Comparison of ENCODE assay signal across 25 cellular contexts in the genomic region with DNA sequence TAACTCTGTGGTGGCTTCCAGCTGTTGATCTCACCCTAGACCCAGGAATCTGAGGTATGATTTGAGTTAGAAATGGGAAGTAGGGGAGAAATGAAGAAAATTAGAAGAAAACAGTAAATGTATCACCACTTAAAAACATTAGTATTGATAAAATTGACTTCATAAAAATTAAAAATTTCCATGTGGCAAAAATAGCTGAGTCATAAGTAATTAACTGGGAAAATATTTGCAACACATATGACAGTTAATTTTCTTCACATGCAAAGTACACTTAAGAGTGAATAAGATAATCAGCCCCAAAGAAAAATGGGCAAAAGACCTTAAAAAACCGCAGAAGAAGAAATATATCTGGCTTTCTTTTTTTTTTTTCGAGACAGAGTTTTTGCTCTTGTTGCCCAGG. TPM values are rescaled to one million over a fixed set of nuclear protein-coding genes. Genes with fewer than 3 reads are reported as not detected.
DNase-seq lines count a peak whose midpoint lies in the region; ATAC-seq, FAIRE-seq and TF ChIP-seq lines count a peak whose summit lies in the region.
"Had no signal": no experiment of that assay in that cellular context is flagged by ENCODE, and none has a peak within 500 bp of the region (broad histone marks: within the 10 kb centered on the region; RNA-seq: fewer than 3 reads in every experiment).

No MANE protein-coding gene starts in this region.

- no peaks in the 10 kb centered on the region for H3K9me3 Mint-ChIP-seq in natural killer cell
- H3K9me3 Mint-ChIP-seq in natural killer cell treated with Interleukin-12 subunit alpha and Interleukin-12 subunit beta and Interleukin-15 and Interleukin-18, amount 100 ng/mL, for 72 hours, result peaks cover 2% of the 10 kb centered on the region
- no peaks in the 10 kb centered on the region for H3K9me3 Mint-ChIP-seq in central memory CD8-positive, alpha-beta T cell
- H3K9me3 Mint-ChIP-seq: activated CD4-positive, alpha-beta memory T cell treated with anti-CD3 and anti-CD28 coated beads, Interleukin-2, amount 10 ng/mL, durations not matched to agents 7 days and 5 days had no signal

- H3K4me3 Mint-ChIP-seq in natural killer cell, result peak overlapping the region; percentile 47
- no peak overlapping the region for H3K4me3 Mint-ChIP-seq in natural killer cell treated with Interleukin-12 subunit alpha and Interleukin-12 subunit beta and Interleukin-15 and Interleukin-18, amount 100 ng/mL, for 72 hours
- no peak overlapping the region for H3K4me3 Mint-ChIP-seq in central memory CD8-positive, alpha-beta T cell
- H3K4me3 Mint-ChIP-seq: activated CD4-positive, alpha-beta memory T cell treated with anti-CD3 and anti-CD28 coated beads, Interleukin-2, amount 10 ng/mL, durations not matched to agents 7 days and 5 days had no signal

- TF ChIP-seq POLR2A in H54 (IDR thresholded peaks at IDR 0.05; ENCODE audit: low read depth, low read length), result no peak

- H3K27me3 Mint-ChIP-seq in natural killer cell (ENCODE audit: low read depth in 2 of 2), result no peaks in the 10 kb centered on the region
- no peaks in the 10 kb centered on the region for H3K27me3 Mint-ChIP-seq in natural killer cell treated with Interleukin-12 subunit alpha and Interleukin-12 subunit beta and Interleukin-15 and Interleukin-18, amount 100 ng/mL, for 72 hours
- no peaks in the 10 kb centered on the region for H3K27me3 Mint-ChIP-seq in central memory CD8-positive, alpha-beta T cell
- H3K27me3 Mint-ChIP-seq: B cell, naive B cell had no signal

- no peak overlapping the region for H3K9ac ChIP-seq in parathyroid adenoma

- no peak for FAIRE-seq in H54 (lab: Jason Lieb, UNC)
- FAIRE-seq: A204.1, bronchial epithelial cell, endometrium had no signal

- no peak for TF ChIP-seq CTCF in natural killer cell (IDR thresholded peaks at IDR 0.05)
- TF ChIP-seq CTCF in parathyroid adenoma (IDR thresholded peaks at IDR 0.05), result no peak
- no peak for TF ChIP-seq CTCF in WERI-Rb-1 (IDR thresholded peaks at IDR 0.05; ENCODE audit: low read depth, low read length)

- no peaks in the 10 kb centered on the region for H3K27me3 ChIP-seq in parathyroid adenoma (ENCODE audit: control insufficient read depth, insufficient read depth, low read length)
- no peaks in the 10 kb centered on the region for H3K27me3 ChIP-seq in WERI-Rb-1 (ENCODE audit: insufficient read depth, low read depth, severe bottlenecking)

- H3K36me3 ChIP-seq in parathyroid adenoma (ENCODE audit: control insufficient read depth, insufficient read depth, low read length) (no peaks in the 10 kb centered on the region), WERI-Rb-1 (no peaks in the 10 kb centered on the region)

- H3K4me3 ChIP-seq in parathyroid adenoma (ENCODE audit: low read depth, low read length) (no peak overlapping the region), WERI-Rb-1 (ENCODE audit: low read depth, low read length) (no peak overlapping the region)

- no peak overlapping the region for H3K4me2 ChIP-seq in parathyroid adenoma (ENCODE audit: low read length)

- no peaks in the 10 kb centered on the region for H3K36me3 Mint-ChIP-seq in natural killer cell
- no peaks in the 10 kb centered on the region for H3K36me3 Mint-ChIP-seq in natural killer cell treated with Interleukin-12 subunit alpha and Interleukin-12 subunit beta and Interleukin-15 and Interleukin-18, amount 100 ng/mL, for 72 hours
- peaks cover 13% of the 10 kb centered on the region for H3K36me3 Mint-ChIP-seq in central memory CD8-positive, alpha-beta T cell (ENCODE audit: insufficient read depth)
- H3K36me3 Mint-ChIP-seq: naive B cell had no signal

- H3K79me2 ChIP-seq in parathyroid adenoma, result no peaks in the 10 kb centered on the region

- peak overlapping the region; percentile 73 to 81 for H3K27ac Mint-ChIP-seq in natural killer cell
- H3K27ac Mint-ChIP-seq in natural killer cell treated with Interleukin-12 subunit alpha and Interleukin-12 subunit beta and Interleukin-15 and Interleukin-18, amount 100 ng/mL, for 72 hours, result peak overlapping the region in 1 of 2 donors; percentile 65
- H3K27ac Mint-ChIP-seq in central memory CD8-positive, alpha-beta T cell (ENCODE audit: low read depth), result peak overlapping the region; percentile 54
- H3K27ac Mint-ChIP-seq: B cell had no signal

- H3K27ac ChIP-seq in parathyroid adenoma (no peak overlapping the region), WERI-Rb-1 (no peak overlapping the region)

- H3K9me3 ChIP-seq in parathyroid adenoma (ENCODE audit: control insufficient read depth, low read length), result no peaks in the 10 kb centered on the region
- no peaks in the 10 kb centered on the region for H3K9me3 ChIP-seq in WERI-Rb-1 (ENCODE audit: severe bottlenecking)

- H2AFZ ChIP-seq in parathyroid adenoma, result peak overlapping the region; percentile 38

- H3K4me1 ChIP-seq in parathyroid adenoma, result peaks cover 12% of the 10 kb centered on the region

- ATAC-seq in natural killer cell (no peak), HG03280 (IDR thresholded peaks at IDR 0.05; ENCODE audit: unreplicated experiment) (no peak)
- ATAC-seq in natural killer cell treated with Interleukin-12 subunit alpha and Interleukin-12 subunit beta and Interleukin-15 and Interleukin-18, amount 100 ng/mL, for 72 hours, result no peak
- ATAC-seq in central memory CD8-positive, alpha-beta T cell (replicated peaks; ENCODE audit: extremely low read depth, poor library complexity, severe bottlenecking), result no peak

- DNase-seq in natural killer cell (no peak), NCI-H2081 (lab: John Stamatoyannopoulos, UW) (no peak), WERI-Rb-1 (no peak), H54 (ENCODE audit: insufficient read length, low spot score) (no peak)
- no peak for DNase-seq in natural killer cell treated with Interleukin-12 subunit alpha and Interleukin-12 subunit beta and Interleukin-15 and Interleukin-18, amount 100 ng/mL, for 72 hours (ENCODE audit: low spot score)
- no peak for DNase-seq in central memory CD8-positive, alpha-beta T cell (ENCODE audit: low spot score in 2 of 2)
- DNase-seq: activated CD4-positive, alpha-beta memory T cell treated with anti-CD3 and anti-CD28 coated beads, Interleukin-2, amount 10 ng/mL, durations not matched to agents 7 days and 5 days; activated CD4-positive, CD25-positive, alpha-beta regulatory T cell; activated gamma-delta T cell treated with Interleukin-2 at 50 U/mL for 16 hours; activated T-cell treated with anti-CD3 and anti-CD28 coated beads for 4 hours; amniotic stem cell; cortex of kidney; GOT3; mesendoderm; naive B cell; NCI-H146; NCI-H2171 treated with DMSO at 0.1 percent for 48 hours; NCI-H524 treated with DMSO at 0.1 percent for 48 hours; posterior cingulate gyrus had no signal

- intact Hi-C loops in natural killer cell (cut with micrococcal nuclease), result no loop called here

- H3K4me1 Mint-ChIP-seq in natural killer cell, result peaks cover 55 to 66% of the 10 kb centered on the region in 2 donors
- peaks cover 40 to 43% of the 10 kb centered on the region in 2 donors for H3K4me1 Mint-ChIP-seq in natural killer cell treated with Interleukin-12 subunit alpha and Interleukin-12 subunit beta and Interleukin-15 and Interleukin-18, amount 100 ng/mL, for 72 hours (ENCODE audit: low read depth in 2 of 2)
- H3K4me1 Mint-ChIP-seq in central memory CD8-positive, alpha-beta T cell, result peaks cover 53% of the 10 kb centered on the region

RNA-seq across cellular contexts. Expression of a gene that starts 25.5 kb away (rescaled TPM):
- 10 to 100 TPM; 38.6 to 48.3 (median 44.0) TPM for total RNA-seq in natural killer cell
- total RNA-seq in natural killer cell treated with Interleukin-12 subunit alpha and Interleukin-12 subunit beta and Interleukin-15 and Interleukin-18, amount 100 ng/mL, for 72 hours, result 10 to 100 TPM; 72.5 to 74.5 TPM

RNA-seq across cellular contexts. Expression of a gene that starts 36.3 kb away (rescaled TPM):
- not detected for total RNA-seq in natural killer cell
- under 1 TPM in 1 of 2 donors, not detected in 1; 0.47 TPM for total RNA-seq in natural killer cell treated with Interleukin-12 subunit alpha and Interleukin-12 subunit beta and Interleukin-15 and Interleukin-18, amount 100 ng/mL, for 72 hours
